ENCODE assay signal across 8 cellular contexts in genomic region chr4:141746026-141746425, GRCh38.
"Had no signal": no experiment of that assay in that cellular context is flagged by ENCODE, and none has a peak within 500 bp of the region (broad histone marks: within the 10 kb centered on the region; RNA-seq: fewer than 3 reads in every experiment).

No MANE protein-coding gene starts in this region.

- FAIRE-seq: H1, H54, HTR-8/SVneo, K562 had no signal

- H3K4me2 ChIP-seq: GM23338 had no signal

- H3K27ac Mint-ChIP-seq: GM23338, H9 had no signal

- H2AFZ ChIP-seq: GM23338 had no signal

- DNase-seq: H9, HCEC 1CT, IMR-90 had no signal

- H3K4me3 ChIP-seq: GM23338, K562 had no signal

- H3K4me3 Mint-ChIP-seq: GM23338, H9 had no signal

- H3K4me1 Mint-ChIP-seq: GM23338, H9 had no signal
